In genomic region chr13:98975822-98976261, GRCh38 we compare ENCODE assay signal across 10 cellular contexts. TPM values are rescaled to one million over a fixed set of nuclear protein-coding genes. Genes with fewer than 3 reads are reported as not detected.
DNase-seq lines count a peak whose midpoint lies in the region; ATAC-seq and TF ChIP-seq lines count a peak whose summit lies in the region.
"Had no signal": no experiment of that assay in that cellular context is flagged by ENCODE, and none has a peak within 500 bp of the region (broad histone marks: within the 10 kb centered on the region; RNA-seq: fewer than 3 reads in every experiment).

No MANE protein-coding gene starts in this region.

- H3K9me3 Mint-ChIP-seq in type B pancreatic cell = no peaks in the 10 kb centered on the region
- H3K9me3 Mint-ChIP-seq: activated CD4-positive, alpha-beta T cell treated with anti-CD3 and anti-CD28 coated beads, Interleukin-2, amount 10 ng/mL, durations not matched to agents 24 days and 14 days had no signal

- peak overlapping the region; percentile 41 to 88 (median 72) for H3K27ac ChIP-seq in heart right ventricle
- H3K27ac ChIP-seq in left lung = peak overlapping the region; percentile 37 to 69

- peak overlapping the region in 9 of 10 donors; percentile 47 to 68 (median 62) for H3K4me3 ChIP-seq in heart right ventricle
- H3K4me3 ChIP-seq in left lung = peak overlapping the region in 1 of 2 donors; percentile 43

- peaks cover 44% of the 10 kb centered on the region for H3K4me1 Mint-ChIP-seq in type B pancreatic cell (ENCODE audit: unreplicated experiment)

- 41 to 65% methylated on average over 5 of the region's 5 CpGs for WGBS in heart right ventricle, 2 donors

- no peak for ATAC-seq in heart right ventricle
- ATAC-seq in left ventricle myocardium superior = no peak
- peak; percentile 17 for ATAC-seq in left lung

- no peaks in the 10 kb centered on the region for H3K27me3 Mint-ChIP-seq in type B pancreatic cell
- H3K27me3 Mint-ChIP-seq: activated CD4-positive, alpha-beta T cell treated with anti-CD3 and anti-CD28 coated beads, Interleukin-2, amount 10 ng/mL, durations not matched to agents 24 days and 14 days had no signal

- no peaks in the 10 kb centered on the region for H3K36me3 Mint-ChIP-seq in type B pancreatic cell

- H3K4me1 ChIP-seq in heart right ventricle (peaks cover 15 to 78% (median 48%) of the 10 kb centered on the region in 9 donors), left lung (peaks cover 11 to 57% of the 10 kb centered on the region in 2 donors)

- H3K36me3 ChIP-seq in heart right ventricle (no peaks in the 10 kb centered on the region), left lung (no peaks in the 10 kb centered on the region)
- H3K36me3 ChIP-seq: spleen had no signal

- H3K9me3 ChIP-seq in heart right ventricle = no peaks in the 10 kb centered on the region
- no peaks in the 10 kb centered on the region for H3K9me3 ChIP-seq in left lung
- H3K9me3 ChIP-seq: spleen had no signal

- H3K27me3 ChIP-seq in heart right ventricle = no peaks in the 10 kb centered on the region
- no peaks in the 10 kb centered on the region for H3K27me3 ChIP-seq in left lung
- H3K27me3 ChIP-seq: spleen had no signal

- TF ChIP-seq CTCF in heart right ventricle (IDR thresholded peaks at IDR 0.05) (no peak), left lung (IDR thresholded peaks at IDR 0.05) (no peak), type B pancreatic cell (conservative IDR thresholded peaks at IDR 0.05) (no peak)

- intact Hi-C loops in heart right ventricle (cut with DNase I) = loop anchor here in 6 of 10 donors (5.0 to 10.0 kb wide), 4 partner anchors 56 to 81 kb away; no protein-coding TSS in a partner anchor
- intact Hi-C loops in left ventricle myocardium superior (cut with micrococcal nuclease) = no loop called here
- intact Hi-C loops in left lung (cut with DNase I) = no loop called here

- DNase-seq in heart right ventricle (no peak), left ventricle myocardium superior (no peak), amniotic epithelial cell (ENCODE audit: low read depth) (peak; percentile 72), left lung (no peak), type B pancreatic cell (ENCODE audit: extremely low spot score, unreplicated experiment) (no peak), NCI-H2171 treated with DMSO at 0.1 percent for 48 hours (lab: John Stamatoyannopoulos, UW) (no peak), COR-L47 (lab: John Stamatoyannopoulos, UW) (no peak)
- no peak for DNase-seq in activated CD4-positive, alpha-beta T cell treated with anti-CD3 and anti-CD28 coated beads, Interleukin-2, amount 50 U/mL, for 1 hour
- DNase-seq: activated CD4-positive, alpha-beta T cell treated with anti-CD3 and anti-CD28 coated beads, Interleukin-2, amount 10 ng/mL, durations not matched to agents 24 days and 14 days; spleen had no signal

- H3K4me3 Mint-ChIP-seq in type B pancreatic cell = peak overlapping the region; percentile 78
- H3K4me3 Mint-ChIP-seq: activated CD4-positive, alpha-beta T cell treated with anti-CD3 and anti-CD28 coated beads, Interleukin-2, amount 10 ng/mL, durations not matched to agents 24 days and 14 days had no signal

- H3K27ac Mint-ChIP-seq in type B pancreatic cell = peak overlapping the region; percentile 71
- H3K27ac Mint-ChIP-seq: activated CD4-positive, alpha-beta T cell treated with anti-CD3 and anti-CD28 coated beads, Interleukin-2, amount 10 ng/mL, durations not matched to agents 24 days and 14 days had no signal

RNA-seq across cellular contexts. Expression of gene DOCK9, which starts 2.0 kb away (rescaled TPM):
- 10 to 100 TPM; 31.6 to 73.7 (median 43.4) TPM for total RNA-seq in heart right ventricle
- polyA plus RNA-seq in heart right ventricle = 10 to 100 TPM; 32.0 to 45.3 TPM
- 39.6 TPM for total RNA-seq in left ventricle myocardium superior
- 100 to 1,000 TPM; 110 to 158 TPM for total RNA-seq in left lung
- 46.2 and 122 TPM in 2 replicates for total RNA-seq in type B pancreatic cell (ENCODE audit: low replicate concordance)

Comparison
In these comparisons a context has a peak if more than half of its experiments do, and no peak if none do; other contexts are left out.
1. intact Hi-C loops: an anchor here in heart right ventricle (5.0 to 10.0 kb wide); none called in left ventricle myocardium superior and left lung.